Comparison of ENCODE assay signal across 13 cellular contexts in genomic region chr17:78885956-78886355, GRCh38. TPM values are rescaled to one million over a fixed set of nuclear protein-coding genes. Genes with fewer than 3 reads are reported as not detected.
DNase-seq lines count a peak whose midpoint lies in the region; ATAC-seq and TF ChIP-seq lines count a peak whose summit lies in the region.
"Had no signal": no experiment of that assay in that cellular context is flagged by ENCODE, and none has a peak within 500 bp of the region (broad histone marks: within the 10 kb centered on the region; RNA-seq: fewer than 3 reads in every experiment).

No MANE protein-coding gene starts in this region.

- H3K27me3 Mint-ChIP-seq in brain (no peaks in the 10 kb centered on the region), type B pancreatic cell (no peaks in the 10 kb centered on the region)
- no peaks in the 10 kb centered on the region for H3K27me3 Mint-ChIP-seq in activated T-cell treated with anti-CD3 and anti-CD28 coated beads, Interleukin-2, amount 50 U/mL, for 72 hours (ENCODE audit: low read depth)

- DNase-seq in DMS53 (lab: John Stamatoyannopoulos, UW) = peak; percentile 72
- no peak for DNase-seq in DMS53 treated with DMSO at 0.1 percent for 48 hours (lab: John Stamatoyannopoulos, UW; ENCODE audit: unreplicated experiment)
- peak; percentile 67 for DNase-seq in myocyte (ENCODE audit: low read depth)
- DNase-seq in type B pancreatic cell (ENCODE audit: extremely low spot score, unreplicated experiment) = no peak
- DNase-seq in NCI-H2171 (lab: John Stamatoyannopoulos, UW) = no peak
- no peak for DNase-seq in ecto neural progenitor cell (ENCODE audit: low spot score)
- no peak for DNase-seq in activated T-cell treated with anti-CD3 and anti-CD28 coated beads, Interleukin-2, amount 50 U/mL, for 72 hours
- DNase-seq: activated CD4-positive, alpha-beta T cell treated with anti-CD3 and anti-CD28 coated beads, Interleukin-2, amount 10 ng/mL, durations not matched to agents 24 days and 14 days; activated T-cell treated with anti-CD3 and anti-CD28 coated beads, Interleukin-2, amount 50 U/mL, for 48 hours; COR-L47; NCI-H1436 treated with DMSO at 0.1 percent for 48 hours; NCI-H524 treated with DMSO at 0.1 percent for 48 hours had no signal

- peaks cover 13% of the 10 kb centered on the region for H3K36me3 Mint-ChIP-seq in brain
- H3K36me3 Mint-ChIP-seq in type B pancreatic cell = peaks cover 22% of the 10 kb centered on the region
- no peaks in the 10 kb centered on the region for H3K36me3 Mint-ChIP-seq in activated T-cell treated with anti-CD3 and anti-CD28 coated beads, Interleukin-2, amount 50 U/mL, for 72 hours (ENCODE audit: insufficient read depth in 2 of 2)

- no peak for TF ChIP-seq CTCF in brain (conservative IDR thresholded peaks at IDR 0.05)
- no peak for TF ChIP-seq CTCF in type B pancreatic cell (conservative IDR thresholded peaks at IDR 0.05)

- H3K27ac Mint-ChIP-seq in brain (peak overlapping the region in 4 of 5 experiments; percentile 30 to 100 (median 77)), type B pancreatic cell (peak overlapping the region; percentile 68)
- H3K27ac Mint-ChIP-seq in activated T-cell treated with anti-CD3 and anti-CD28 coated beads, Interleukin-2, amount 50 U/mL, for 72 hours = no peak overlapping the region
- H3K27ac Mint-ChIP-seq: activated CD4-positive, alpha-beta T cell treated with anti-CD3 and anti-CD28 coated beads, Interleukin-2, amount 10 ng/mL, durations not matched to agents 24 days and 14 days had no signal

- H3K4me1 Mint-ChIP-seq in brain (peaks cover 91% of the 10 kb centered on the region), type B pancreatic cell (ENCODE audit: unreplicated experiment) (peaks cover 53% of the 10 kb centered on the region)
- peaks cover 27% of the 10 kb centered on the region for H3K4me1 Mint-ChIP-seq in activated T-cell treated with anti-CD3 and anti-CD28 coated beads, Interleukin-2, amount 50 U/mL, for 72 hours (ENCODE audit: low read depth)

- no peak for ATAC-seq in activated T-cell treated with anti-CD3 and anti-CD28 coated beads, Interleukin-2, amount 50 U/mL, for 72 hours (replicated peaks in 1 of 2)

- H3K9me3 Mint-ChIP-seq in brain = no peaks in the 10 kb centered on the region
- no peaks in the 10 kb centered on the region for H3K9me3 Mint-ChIP-seq in type B pancreatic cell
- no peaks in the 10 kb centered on the region for H3K9me3 Mint-ChIP-seq in activated T-cell treated with anti-CD3 and anti-CD28 coated beads, Interleukin-2, amount 50 U/mL, for 72 hours
- H3K9me3 Mint-ChIP-seq: activated CD4-positive, alpha-beta T cell treated with anti-CD3 and anti-CD28 coated beads, Interleukin-2, amount 10 ng/mL, durations not matched to agents 24 days and 14 days had no signal

- H3K4me3 Mint-ChIP-seq in brain = no peak overlapping the region
- H3K4me3 Mint-ChIP-seq in type B pancreatic cell = no peak overlapping the region
- H3K4me3 Mint-ChIP-seq in activated T-cell treated with anti-CD3 and anti-CD28 coated beads, Interleukin-2, amount 50 U/mL, for 72 hours = no peak overlapping the region
- H3K4me3 Mint-ChIP-seq: activated CD4-positive, alpha-beta T cell treated with anti-CD3 and anti-CD28 coated beads, Interleukin-2, amount 10 ng/mL, durations not matched to agents 24 days and 14 days had no signal

RNA-seq across cellular contexts. Expression of gene CEP295NL, which starts 17.0 kb away (rescaled TPM):
- 0.20 TPM for polyA plus RNA-seq in brain (ENCODE audit: insufficient read depth, low read depth, low replicate concordance)
- total RNA-seq in myocyte (0.10 and 1.7 TPM in 2 replicates), type B pancreatic cell (ENCODE audit: low replicate concordance) (3.8 and 4.4 TPM in 2 replicates)
- 1.3 TPM for polyA plus RNA-seq in myocyte (2012)
- under 1 TPM; 0.12 to 0.19 TPM for total RNA-seq in activated T-cell treated with anti-CD3 and anti-CD28 coated beads, Interleukin-2, amount 50 U/mL, for 72 hours

RNA-seq across cellular contexts. Expression of gene TIMP2, which starts 39.2 kb away (rescaled TPM):
- 314 TPM for polyA plus RNA-seq in brain (ENCODE audit: insufficient read depth, low read depth, low replicate concordance)
- total RNA-seq in myocyte (197 and 208 TPM in 2 replicates), type B pancreatic cell (ENCODE audit: low replicate concordance) (125 and 192 TPM in 2 replicates)
- polyA plus RNA-seq in myocyte (2012) = 598 TPM
- 1 to 10 TPM; 2.6 to 4.1 TPM for total RNA-seq in activated T-cell treated with anti-CD3 and anti-CD28 coated beads, Interleukin-2, amount 50 U/mL, for 72 hours

RNA-seq across cellular contexts. Expression of gene USP36, which starts 45.3 kb away (rescaled TPM):
- polyA plus RNA-seq in brain (ENCODE audit: insufficient read depth, low read depth, low replicate concordance) = 24.7 TPM
- total RNA-seq in myocyte = 24.5 and 29.7 TPM in 2 replicates
- 38.0 TPM for polyA plus RNA-seq in myocyte (2012)
- total RNA-seq in type B pancreatic cell (ENCODE audit: low replicate concordance) = 53.4 and 58.6 TPM in 2 replicates
- 100 to 1,000 TPM; 113 to 124 TPM for total RNA-seq in activated T-cell treated with anti-CD3 and anti-CD28 coated beads, Interleukin-2, amount 50 U/mL, for 72 hours

Comparison
In these comparisons a context has a peak if more than half of its experiments do, and no peak if none do; other contexts are left out.
1. DNase-seq: peak in DMS53 (single experiment) and myocyte (single experiment); none in DMS53 treated with DMSO at 0.1 percent for 48 hours (single experiment), type B pancreatic cell (single experiment), NCI-H2171 (single experiment), ecto neural progenitor cell (single experiment) and activated T-cell treated with anti-CD3 and anti-CD28 coated beads, Interleukin-2, amount 50 U/mL, for 72 hours (0 of 2).
2. RNA of gene TIMP2, which starts 39.2 kb away (total RNA-seq): 197 to 208 TPM in myocyte and 125 to 192 TPM in type B pancreatic cell; 2.6 to 4.1 TPM in activated T-cell treated with anti-CD3 and anti-CD28 coated beads, Interleukin-2, amount 50 U/mL, for 72 hours; every median in the first group is over 10 times any median in the second.